Comparison of ENCODE assay signal across 8 cellular contexts in genomic region chr12:47079894-47080724, GRCh38. TPM values are rescaled to one million over a fixed set of nuclear protein-coding genes. Genes with fewer than 3 reads are reported as not detected.
DNase-seq lines count a peak whose midpoint lies in the region; ATAC-seq and TF ChIP-seq lines count a peak whose summit lies in the region.

A gene with protein sequence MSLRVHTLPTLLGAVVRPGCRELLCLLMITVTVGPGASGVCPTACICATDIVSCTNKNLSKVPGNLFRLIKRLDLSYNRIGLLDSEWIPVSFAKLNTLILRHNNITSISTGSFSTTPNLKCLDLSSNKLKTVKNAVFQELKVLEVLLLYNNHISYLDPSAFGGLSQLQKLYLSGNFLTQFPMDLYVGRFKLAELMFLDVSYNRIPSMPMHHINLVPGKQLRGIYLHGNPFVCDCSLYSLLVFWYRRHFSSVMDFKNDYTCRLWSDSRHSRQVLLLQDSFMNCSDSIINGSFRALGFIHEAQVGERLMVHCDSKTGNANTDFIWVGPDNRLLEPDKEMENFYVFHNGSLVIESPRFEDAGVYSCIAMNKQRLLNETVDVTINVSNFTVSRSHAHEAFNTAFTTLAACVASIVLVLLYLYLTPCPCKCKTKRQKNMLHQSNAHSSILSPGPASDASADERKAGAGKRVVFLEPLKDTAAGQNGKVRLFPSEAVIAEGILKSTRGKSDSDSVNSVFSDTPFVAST (minus strand): TSS chr12:47079959. CDS start chr12:47079002, 957 bp downstream.

- H3K9me3 ChIP-seq in BLaER1 (no peaks in the 10 kb centered on the region), mononuclear cell (ENCODE audit: low read depth, low read length) (no peaks in the 10 kb centered on the region)

- no peak for TF ChIP-seq POLR2A in NB4 (IDR thresholded peaks at IDR 0.05; ENCODE audit: extremely low read depth, insufficient read length)

- peaks cover 58% of the 10 kb centered on the region for H3K27me3 ChIP-seq in BLaER1
- H3K27me3 ChIP-seq in mononuclear cell (ENCODE audit: insufficient read depth, low read length), result peaks cover 6% of the 10 kb centered on the region

- peak within 1 kb of the TSS; percentile 47; the same call in 1 of the 2 replicates for H3K9ac ChIP-seq in BLaER1

- no peaks in the 10 kb centered on the region for H3K36me3 ChIP-seq in BLaER1

- peak; percentile 36 for ATAC-seq in stimulated activated naive CD8-positive, alpha-beta T cell treated with anti-CD3 and anti-CD28 coated beads, Interleukin-15, Interleukin-2, amounts not matched to agents 100 U/mL and 50 U/mL, for 24 hours
- ATAC-seq in HG03457 (IDR thresholded peaks at IDR 0.05; ENCODE audit: unreplicated experiment), result no peak

- peak; percentile 63 for DNase-seq in GM20000 (ENCODE audit: low spot score)
- DNase-seq in NB4 (ENCODE audit: low read depth), result peak; percentile 32
- DNase-seq in activated CD8-positive, alpha-beta memory T cell treated with anti-CD3 and anti-CD28 coated beads for 4 hours (ENCODE audit: low read depth in 2 of 2), result peak; percentile 6 to 8
- DNase-seq in epithelial cell of prostate (ENCODE audit: low read depth, low spot score), result no peak
- peak; percentile 53 for DNase-seq in stimulated activated naive CD8-positive, alpha-beta T cell treated with anti-CD3 and anti-CD28 coated beads, Interleukin-15, Interleukin-2, amounts not matched to agents 100 U/mL and 50 U/mL, for 24 hours

- TF ChIP-seq CTCF in GM20000 (IDR thresholded peaks at IDR 0.05; ENCODE audit: extremely low read depth, missing control alignments), result no peak
- TF ChIP-seq CTCF in NB4 (IDR thresholded peaks at IDR 0.05; ENCODE audit: low read depth, low read length), result no peak

- no peak within 1 kb of the TSS for H3K27ac ChIP-seq in BLaER1
- H3K27ac ChIP-seq in epithelial cell of prostate, result peak within 1 kb of the TSS; percentile 94

- no peaks in the 10 kb centered on the region; the same call in 1 of the 2 replicates for H4K20me1 ChIP-seq in BLaER1

- H3K4me1 ChIP-seq in BLaER1, result peaks cover 21% of the 10 kb centered on the region
- peaks cover 45% of the 10 kb centered on the region for H3K4me1 ChIP-seq in mononuclear cell (ENCODE audit: insufficient read depth, low read length)

- H3K4me3 ChIP-seq in BLaER1 (peak within 1 kb of the TSS; percentile 71), NB4 (ENCODE audit: low read depth, low read length) (peak within 1 kb of the TSS; percentile 37), mononuclear cell (ENCODE audit: low read length) (peak within 1 kb of the TSS; percentile 66)

- peak within 1 kb of the TSS; percentile 96 for H3K4me2 ChIP-seq in BLaER1

RNA-seq across cellular contexts. Expression of the gene that starts here (rescaled TPM):
- 7.2 TPM for total RNA-seq in mononuclear cell
